Comparison of ENCODE assay signal across 1 cellular context in genomic region chr1:151165281-151165737, GRCh38.
TF ChIP-seq lines count a peak whose summit lies in the region.

No MANE protein-coding gene starts in this region.

TF ChIP-seq in GM12878, 131 proteins besides CTCF, POLR2A, EP300 and RAD21 (continues in another document):
- no peak for TF ChIP-seq ATF2 (IDR thresholded peaks at IDR 0.05; ENCODE audit: low read length)
- TF ChIP-seq BCLAF1 (IDR thresholded peaks at IDR 0.05) = no peak
- TF ChIP-seq MLLT1 (IDR thresholded peaks at IDR 0.05) = peak; percentile 99
- no peak for TF ChIP-seq PAX8 (IDR thresholded peaks at IDR 0.05)
- no peak for TF ChIP-seq SMC3 (IDR thresholded peaks at IDR 0.05; ENCODE audit: borderline replicate concordance, low read length)
- no peak for TF ChIP-seq ZZZ3 (IDR thresholded peaks at IDR 0.05; ENCODE audit: control insufficient read depth, insufficient read length, low read depth)
- no peak for TF ChIP-seq EED (IDR thresholded peaks at IDR 0.05; ENCODE audit: low read depth)
- no peak for TF ChIP-seq ZNF622 (IDR thresholded peaks at IDR 0.05)
- TF ChIP-seq BHLHE40 (IDR thresholded peaks at IDR 0.05; ENCODE audit: borderline replicate concordance in 1 of 2, low read depth in 2 of 2, low read length in 1 of 2) = no peak
- no peak for TF ChIP-seq ASH2L (IDR thresholded peaks at IDR 0.05; ENCODE audit: borderline replicate concordance, low read depth)
- TF ChIP-seq ZNF24 (IDR thresholded peaks at IDR 0.05) = no peak
- no peak for TF ChIP-seq ZBTB40 (IDR thresholded peaks at IDR 0.05; ENCODE audit: borderline replicate concordance)
- TF ChIP-seq ZNF592 (IDR thresholded peaks at IDR 0.05) = no peak
- TF ChIP-seq NFYA (IDR thresholded peaks at IDR 0.05; ENCODE audit: borderline replicate concordance, low read depth, low read length) = no peak
- TF ChIP-seq PML (IDR thresholded peaks at IDR 0.05; ENCODE audit: low read length) = no peak
- no peak for TF ChIP-seq NFIC (IDR thresholded peaks at IDR 0.05; ENCODE audit: low read depth, low read length)
- TF ChIP-seq NRF1 (conservative IDR thresholded peaks at IDR 0.05; ENCODE audit: low read depth, low read length) = no peak
- no peak for TF ChIP-seq MYB (IDR thresholded peaks at IDR 0.05; ENCODE audit: borderline replicate concordance, low read depth, low read length)
- peak; percentile 83 for TF ChIP-seq MTA2 (IDR thresholded peaks at IDR 0.05; ENCODE audit: low read depth)
- no peak for TF ChIP-seq CBX5 (IDR thresholded peaks at IDR 0.05; ENCODE audit: low read depth)
- TF ChIP-seq HDGF (IDR thresholded peaks at IDR 0.05) = no peak
- no peak for TF ChIP-seq ATF3 (IDR thresholded peaks at IDR 0.05; ENCODE audit: borderline replicate concordance, extremely low read depth, low read depth, low read length)
- TF ChIP-seq ZNF274 (IDR thresholded peaks at IDR 0.05; ENCODE audit: insufficient read depth, insufficient read length) = no peak
- no peak for TF ChIP-seq YBX1 (IDR thresholded peaks at IDR 0.05)
- no peak for TF ChIP-seq ZNF384 (IDR thresholded peaks at IDR 0.05; ENCODE audit: borderline replicate concordance, low read depth, low read length)
- TF ChIP-seq NR2C2 (IDR thresholded peaks at IDR 0.05; ENCODE audit: borderline replicate concordance, control insufficient read depth, insufficient read length, low read depth) = peak; percentile 71
- peak; percentile 21; the same call in 1 of the 2 replicates for TF ChIP-seq ZNF687 (IDR thresholded peaks at IDR 0.05)
- no peak for TF ChIP-seq HCFC1 (IDR thresholded peaks at IDR 0.05; ENCODE audit: low read length)
- TF ChIP-seq CREB1 (IDR thresholded peaks at IDR 0.05; ENCODE audit: low read depth) = no peak
- TF ChIP-seq CBX3 (IDR thresholded peaks at IDR 0.05; ENCODE audit: borderline replicate concordance, low read depth) = no peak
- TF ChIP-seq IRF3 (IDR thresholded peaks at IDR 0.05) = no peak
- TF ChIP-seq NKRF (conservative IDR thresholded peaks at IDR 0.05) = no peak
- TF ChIP-seq BCL11A (IDR thresholded peaks at IDR 0.05; ENCODE audit: low read depth, low read length) = no peak
- TF ChIP-seq NR2C1 (IDR thresholded peaks at IDR 0.05) = peak; percentile 95
- TF ChIP-seq SMAD1 (IDR thresholded peaks at IDR 0.05; ENCODE audit: low read depth, partially characterized antibody) = no peak
- no peak for TF ChIP-seq STAT1 (conservative IDR thresholded peaks at IDR 0.05)
- no peak for TF ChIP-seq ESRRA (IDR thresholded peaks at IDR 0.05; ENCODE audit: low read length)
